ENCODE assay signal across 8 cellular contexts in the genomic region with DNA sequence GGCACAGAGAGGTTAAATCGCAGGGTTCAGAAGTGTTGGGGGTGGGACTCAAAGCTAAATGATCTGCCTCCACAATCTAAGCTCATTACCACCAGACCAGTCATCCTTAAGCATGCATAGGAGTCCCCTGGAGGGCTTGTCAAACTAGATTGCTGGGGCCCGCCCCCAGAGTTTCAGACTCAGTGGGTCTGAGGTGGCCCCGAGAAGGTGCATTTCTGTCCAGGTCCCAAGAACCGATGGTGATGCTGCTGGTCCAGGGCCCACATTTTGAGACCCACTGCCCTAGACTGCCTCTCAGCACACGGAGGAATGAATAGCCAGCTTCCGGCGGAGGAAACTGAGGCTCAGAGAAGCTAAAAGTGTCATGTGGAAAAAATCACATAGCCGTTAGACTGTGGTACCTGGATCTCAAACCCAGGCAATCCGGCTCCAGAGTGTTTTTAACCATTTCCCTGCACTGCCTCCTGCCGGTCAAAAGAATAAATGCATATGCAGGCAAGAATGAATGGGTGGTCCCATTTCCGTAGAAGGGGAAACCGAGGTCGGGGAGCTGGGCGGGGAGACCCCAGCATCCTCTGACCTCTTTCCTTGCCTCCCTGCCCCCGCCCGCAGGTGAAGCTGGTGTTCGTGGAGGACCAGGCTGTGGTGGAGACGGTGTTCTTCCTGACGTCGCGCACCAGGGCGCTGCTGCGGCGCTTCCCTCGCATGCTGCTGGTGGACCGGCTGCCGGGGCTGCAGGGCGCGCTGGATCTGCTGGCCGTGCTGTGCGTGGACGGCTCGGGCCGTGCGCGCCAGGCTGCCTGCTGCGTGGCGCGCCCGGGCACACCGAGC. TPM values are rescaled to one million over a fixed set of nuclear protein-coding genes. Genes with fewer than 3 reads are reported as not detected.
DNase-seq lines count a peak whose midpoint lies in the region; ATAC-seq and TF ChIP-seq lines count a peak whose summit lies in the region.

No MANE protein-coding gene starts in this region.

- peak; percentile 64 for TF ChIP-seq CTCF in A673 (conservative IDR thresholded peaks at IDR 0.05; ENCODE audit: low read depth, low read length)
- TF ChIP-seq CTCF in GM12874 (IDR thresholded peaks at IDR 0.05; ENCODE audit: insufficient read depth, low read depth, low read length) = peak; percentile 64
- TF ChIP-seq CTCF in uterus (IDR thresholded peaks at IDR 0.05) = peak in 2 of 4 experiments; percentile 12 to 13

- CTCF ChIA-PET in A673 (lab: Charles Lee) = interaction anchor here (1.0 kb wide), 1 partner anchor 9 kb away, joined by 4 read pairs; no protein-coding TSS in a partner anchor

- intact Hi-C loops in A673 (cut with micrococcal nuclease; ENCODE audit: unreplicated experiment) (no loop called here), uterus (cut with DNase I; ENCODE audit: low total_unique reads) (no loop called here)

- no TSS peak for BruUV-seq in A673 (replicated peaks; lab: Mats Ljungman, UMichigan)

- POLR2A ChIA-PET in A673 (lab: Charles Lee; ENCODE audit: low non-redundant PET) = interaction anchor here (0.6 kb wide), 1 partner anchor 9 kb away, joined by 3 read pairs; no protein-coding TSS in a partner anchor

- H3K27ac ChIP-seq in A673 (ENCODE audit: low read depth, low read length, poor library complexity, severe bottlenecking) (no peak overlapping the region), uterus (no peak overlapping the region)
- H3K27ac ChIP-seq in effector memory CD4-positive, alpha-beta T cell (ENCODE audit: insufficient read depth, low read length, poor library complexity, severe bottlenecking) = no peak overlapping the region

- DNase-seq in A673 (ENCODE audit: low spot score) = no peak
- DNase-seq in activated CD4-positive, alpha-beta T cell treated with anti-CD3 and anti-CD28 coated beads, Interleukin-2, amount 50 U/mL, for 1 hour = peak; percentile 13
- DNase-seq in germinal center (ENCODE audit: low spot score) = peak; percentile 68
- DNase-seq in uterus = no peak
- no peak for DNase-seq in Ammon's horn (ENCODE audit: low spot score)
- no peak for DNase-seq in effector memory CD4-positive, alpha-beta T cell

- H3K4me3 ChIP-seq in A673 (ENCODE audit: low read depth, low read length, poor library complexity, severe bottlenecking) (no peak overlapping the region), uterus (no peak overlapping the region)
- H3K4me3 ChIP-seq in effector memory CD4-positive, alpha-beta T cell (ENCODE audit: insufficient read depth, low read depth, low read length, poor library complexity, severe bottlenecking) = no peak overlapping the region

- ATAC-seq in HG02840 (IDR thresholded peaks at IDR 0.05; ENCODE audit: low FRiP score, unreplicated experiment) = no peak

- H3K27me3 ChIP-seq in A673 (replicated peaks; ENCODE audit: insufficient read depth, low read depth, low read length, poor library complexity) (no peaks in the 10 kb centered on the region), uterus (no peaks in the 10 kb centered on the region)
- H3K27me3 ChIP-seq in effector memory CD4-positive, alpha-beta T cell (replicated peaks; ENCODE audit: control insufficient read depth, insufficient read depth, low read length, poor library complexity, severe bottlenecking) = no peaks in the 10 kb centered on the region

- peaks cover 5% of the 10 kb centered on the region for H3K36me3 ChIP-seq in A673 (ENCODE audit: insufficient read depth, low read length, poor library complexity, severe bottlenecking)
- H3K36me3 ChIP-seq in uterus = no peaks in the 10 kb centered on the region
- no peaks in the 10 kb centered on the region for H3K36me3 ChIP-seq in effector memory CD4-positive, alpha-beta T cell (ENCODE audit: control insufficient read depth, insufficient read depth, low read length)

- no peak for TF ChIP-seq POLR2A in uterus (IDR thresholded peaks at IDR 0.05)

- peaks cover 2% of the 10 kb centered on the region for H3K9me3 ChIP-seq in A673 (ENCODE audit: low read depth, low read length, poor library complexity, severe bottlenecking)
- H3K9me3 ChIP-seq in uterus = no peaks in the 10 kb centered on the region
- no peaks in the 10 kb centered on the region for H3K9me3 ChIP-seq in effector memory CD4-positive, alpha-beta T cell (ENCODE audit: control insufficient read depth, low read length)

- H3K4me1 ChIP-seq in A673 (ENCODE audit: insufficient read depth, low read length, poor library complexity, severe bottlenecking) (peaks cover 16% of the 10 kb centered on the region), uterus (no peaks in the 10 kb centered on the region)
- no peaks in the 10 kb centered on the region for H3K4me1 ChIP-seq in effector memory CD4-positive, alpha-beta T cell (ENCODE audit: control insufficient read depth, insufficient read depth, low read length, poor library complexity, severe bottlenecking)

RNA-seq across cellular contexts. Expression of gene ZSWIM9, which starts 23.8 kb away (rescaled TPM):
- total RNA-seq in A673 (2021) = 12.0 and 15.8 TPM in 2 replicates
- 10 to 100 TPM in 1 of 4 donors, 1 to 10 TPM in 2, under 1 TPM in 1; 0.59 to 13.2 (median 4.2) TPM for total RNA-seq in uterus

RNA-seq across cellular contexts. Expression of gene LIG1, which starts 24.1 kb away (rescaled TPM):
- total RNA-seq in A673 (2021) (200 and 204 TPM in 2 replicates), uterus (10 to 100 TPM in 3 of 4 donors, 1 to 10 TPM in 1; 5.9 to 96.1 (median 28.1) TPM)

Comparison
In these comparisons a context has a peak if more than half of its experiments do, and no peak if none do; other contexts are left out.
1. DNase-seq: peak in activated CD4-positive, alpha-beta T cell treated with anti-CD3 and anti-CD28 coated beads, Interleukin-2, amount 50 U/mL, for 1 hour (single experiment) and germinal center (single experiment); none in A673 (single experiment), uterus (0 of 2), Ammon's horn (single experiment) and effector memory CD4-positive, alpha-beta T cell (0 of 3).